8 cellular contexts compared by ENCODE assay signal in the genomic region with DNA sequence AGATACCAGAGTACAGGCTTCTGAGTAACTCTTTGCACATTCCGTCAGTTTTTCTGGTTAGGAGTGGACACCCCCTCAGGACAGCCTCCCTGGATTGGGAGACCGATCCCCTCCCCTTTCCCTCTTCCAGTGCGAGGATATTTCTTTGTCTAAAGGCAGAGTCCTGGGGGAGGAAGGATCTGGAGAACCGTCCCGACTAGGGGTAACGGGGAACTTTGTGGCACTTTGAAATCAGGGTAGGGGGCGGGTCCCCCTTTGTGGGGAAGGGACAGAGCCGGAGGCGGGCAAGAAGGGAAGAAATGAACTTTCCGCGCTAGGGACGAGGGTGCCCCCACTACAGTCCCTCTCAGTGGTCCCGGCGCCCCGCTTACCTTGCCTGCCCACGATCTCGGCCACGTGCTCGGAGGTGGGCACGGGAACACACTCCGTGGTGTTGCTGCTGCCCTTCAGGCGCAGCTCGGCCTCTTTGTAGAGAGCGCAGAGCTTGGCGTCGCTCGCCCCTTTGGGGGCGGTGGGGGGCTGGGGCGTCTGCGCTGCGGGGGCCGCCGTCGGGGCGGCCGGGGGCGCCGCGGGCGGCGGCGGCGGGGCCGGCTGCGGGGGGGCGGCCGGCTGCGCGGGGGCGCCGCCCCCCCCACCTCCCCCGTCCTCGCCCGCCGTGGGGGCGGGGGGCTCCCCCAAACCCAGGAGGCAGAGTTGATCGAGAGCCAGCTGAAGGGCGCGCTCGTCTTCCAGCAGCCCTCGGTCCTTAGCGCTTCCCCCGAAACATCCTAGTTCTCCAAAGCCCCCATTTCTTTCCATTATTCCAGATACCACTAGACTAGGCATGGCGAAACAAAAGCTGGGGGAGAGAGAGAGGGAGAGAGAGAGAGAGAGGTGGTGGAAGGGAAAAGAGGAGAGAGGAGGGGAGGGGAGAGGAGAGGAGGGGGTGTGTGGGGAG. TPM values are rescaled to one million over a fixed set of nuclear protein-coding genes. Genes with fewer than 3 reads are reported as not detected.
DNase-seq lines count a peak whose midpoint lies in the region; ATAC-seq and TF ChIP-seq lines count a peak whose summit lies in the region.

No MANE protein-coding gene starts in this region.

- H3K4me1 ChIP-seq in SK-N-SH (ENCODE audit: control insufficient read depth in 1 of 2, insufficient read depth in 2 of 2, low read depth in 1 of 2, low read length in 1 of 2) (peaks cover 14 to 35% of the 10 kb centered on the region in 2 experiments; a peak in 3 of 4 replicates), right cardiac atrium (ENCODE audit: control insufficient read depth, insufficient read depth, low read length) (no peaks in the 10 kb centered on the region), subcutaneous abdominal adipose tissue (ENCODE audit: control insufficient read depth in 5 of 5, insufficient read depth in 5 of 5, low read length in 5 of 5) (peaks cover 0 to 32% (median 19%) of the 10 kb centered on the region in 5 donors)

- H3K9ac ChIP-seq in SK-N-SH: peak overlapping the region; percentile 90
- H3K9ac ChIP-seq in subcutaneous abdominal adipose tissue (ENCODE audit: low read length in 5 of 5): peak overlapping the region in 2 of 5 donors; percentile 17 to 39

- H2AFZ ChIP-seq in SK-N-SH (ENCODE audit: low read depth): no peak overlapping the region

- H4K20me1 ChIP-seq in SK-N-SH (ENCODE audit: insufficient read depth): peaks cover 35% of the 10 kb centered on the region

- TF ChIP-seq CTCF in SK-N-SH (IDR thresholded peaks at IDR 0.05): no peak

- H3K9me2 ChIP-seq in SK-N-SH: no peaks in the 10 kb centered on the region

- POLR2A ChIA-PET in SK-N-SH (lab: Yijun Ruan, JAX): interaction anchor here (0.7 to 2.0 kb wide), 4 partner anchors 8 to 170 kb away, joined by 3 to 7 read pairs (median 4); no protein-coding TSS in a partner anchor

- H3K27me3 ChIP-seq in SK-N-SH (ENCODE audit: insufficient read depth): no peaks in the 10 kb centered on the region
- H3K27me3 ChIP-seq in right cardiac atrium (ENCODE audit: control insufficient read depth, insufficient read depth): no peaks in the 10 kb centered on the region
- H3K27me3 ChIP-seq in subcutaneous abdominal adipose tissue (ENCODE audit: control insufficient read depth in 5 of 5, insufficient read depth in 4 of 5, low read length in 5 of 5): peaks cover 3 to 11% (median 5%) of the 10 kb centered on the region in 5 donors

- H3F3A ChIP-seq in SK-N-SH (replicated peaks; ENCODE audit: insufficient read depth): no peaks in the 10 kb centered on the region

- peak overlapping the region; percentile 83 to 87 for H3K27ac ChIP-seq in SK-N-SH (ENCODE audit: low read depth in 2 of 2, low read length in 1 of 2)
- no peak overlapping the region for H3K27ac ChIP-seq in right cardiac atrium (ENCODE audit: low read length)
- no peak overlapping the region for H3K27ac ChIP-seq in subcutaneous abdominal adipose tissue (ENCODE audit: low read depth, low read length)

- TF ChIP-seq EP300 in SK-N-SH (IDR thresholded peaks at IDR 0.05; ENCODE audit: borderline replicate concordance in 1 of 2, low read depth in 1 of 2, low read length in 1 of 2): no peak

- 2% methylated on average over 26 of the region's 64 CpGs for WGBS in SK-N-SH (ENCODE audit: low lambda C conversion rate)
- WGBS in right cardiac atrium: 3% methylated on average over 64 of the region's 64 CpGs

- H3K4me3 ChIP-seq in SK-N-SH (ENCODE audit: low read depth in 2 of 2, low read length in 1 of 2) (peak overlapping the region; percentile 79 to 88), right cardiac atrium (ENCODE audit: low read length) (peak overlapping the region; percentile 91), subcutaneous abdominal adipose tissue (ENCODE audit: low read depth in 1 of 5, low read length in 5 of 5) (peak overlapping the region in 4 of 5 donors; percentile 48 to 85 (median 82))

- H3K4me2 ChIP-seq in SK-N-SH: peak overlapping the region; percentile 86

- no peaks in the 10 kb centered on the region for H3K9me3 ChIP-seq in SK-N-SH
- no peaks in the 10 kb centered on the region for H3K9me3 ChIP-seq in right cardiac atrium (ENCODE audit: control insufficient read depth, low read length)
- H3K9me3 ChIP-seq in subcutaneous abdominal adipose tissue (ENCODE audit: control insufficient read depth in 5 of 5, low read length in 5 of 5): no peaks in the 10 kb centered on the region

- peaks cover 83% of the 10 kb centered on the region for H3K79me2 ChIP-seq in SK-N-SH (ENCODE audit: insufficient read depth)

- H3K36me3 ChIP-seq in SK-N-SH (replicated peaks in 1 of 2; ENCODE audit: control insufficient read depth in 1 of 2, insufficient read depth in 2 of 2, low read length in 1 of 2): peaks cover 0 to 19% of the 10 kb centered on the region in 2 experiments
- no peaks in the 10 kb centered on the region for H3K36me3 ChIP-seq in subcutaneous abdominal adipose tissue (ENCODE audit: control insufficient read depth in 5 of 5, insufficient read depth in 5 of 5, low read length in 5 of 5)

- CTCF ChIA-PET in SK-N-SH (lab: Yijun Ruan, JAX): interaction anchor here (0.6 to 29.6 kb wide), 3 partner anchors 16 to 50 kb away, joined by 3 to 1559 read pairs (median 4); partner anchors contain the start of gene LMNA

- peak; percentile 58 for DNase-seq in NCI-H82 (lab: John Stamatoyannopoulos, UW)
- DNase-seq in NCI-H82 treated with DMSO at 0.1 percent for 48 hours (lab: John Stamatoyannopoulos, UW; ENCODE audit: unreplicated experiment): no peak
- peak; percentile 67 for DNase-seq in SK-N-SH
- DNase-seq in right cardiac atrium: peak in 2 of 3 donors; percentile 58 to 63
- DNase-seq in posterior cingulate gyrus: no peak

- no peak for TF ChIP-seq RAD21 in SK-N-SH (IDR thresholded peaks at IDR 0.05; ENCODE audit: low read length)

- ATAC-seq in right cardiac atrium (no peak), HG03442 (IDR thresholded peaks at IDR 0.05; ENCODE audit: unreplicated experiment) (no peak), GM18873 (IDR thresholded peaks at IDR 0.05; ENCODE audit: low FRiP score, unreplicated experiment) (no peak)

- intact Hi-C loops in right cardiac atrium (cut with DNase I) (loop anchor here in 1 of 4 donors (10.0 kb wide), 1 partner anchor 233 kb away; no protein-coding TSS in a partner anchor), posterior cingulate gyrus (cut with DNase I) (loop anchor here (2.0 kb wide), 1 partner anchor 27 kb away; the partner anchor contains the start of gene LAMTOR2)

TF ChIP-seq in SK-N-SH, 30 proteins besides CTCF, POLR2A, EP300 and RAD21:
- TF ChIP-seq MAX (IDR thresholded peaks at IDR 0.05; ENCODE audit: low read depth) (peak; percentile 88), MXI1 (IDR thresholded peaks at IDR 0.05; ENCODE audit: low read depth, low read length) (peak; percentile 82), USF2 (IDR thresholded peaks at IDR 0.05; ENCODE audit: borderline replicate concordance, low read depth, low read length) (no peak), FOSL2 (IDR thresholded peaks at IDR 0.05; ENCODE audit: borderline replicate concordance, low read depth) (no peak), SIN3A (IDR thresholded peaks at IDR 0.05; ENCODE audit: borderline replicate concordance, low read depth, low read length) (no peak; the same call in 1 of the 2 replicates), POLR2AphosphoS5 (IDR thresholded peaks at IDR 0.05; ENCODE audit: low read depth, low read length) (no peak; the same call in 1 of the 2 replicates)

RNA-seq across cellular contexts. Expression of gene MEX3A, which starts 0.8 kb away (rescaled TPM):
- polyA plus RNA-seq in SK-N-SH (2012; rRNA removed) (15.1 and 16.2 TPM in 2 replicates), right cardiac atrium (0.25 TPM)
- 8.7 and 14.2 TPM in 2 replicates for polyA plus RNA-seq in SK-N-SH (2012; cell fraction: cytosol; rRNA removed)
- polyA plus RNA-seq in SK-N-SH (2012; cell fraction: nucleus; rRNA removed): 23.2 and 26.8 TPM in 2 replicates
- total RNA-seq in right cardiac atrium: under 1 TPM; 0.17 to 0.33 (median 0.19) TPM

RNA-seq across cellular contexts. Expression of gene RAB25, which starts 20.5 kb away (rescaled TPM):
- polyA plus RNA-seq in SK-N-SH (2012; rRNA removed) (not detected in 2 replicates), right cardiac atrium (0.07 TPM)
- polyA plus RNA-seq in SK-N-SH (2012; cell fraction: cytosol; rRNA removed): 0.17 TPM in 1 of 2 replicates, not detected in the other
- 0.17 and 0.33 TPM in 2 replicates for polyA plus RNA-seq in SK-N-SH (2012; cell fraction: nucleus; rRNA removed)
- not detected for total RNA-seq in right cardiac atrium

RNA-seq across cellular contexts. Expression of gene LAMTOR2, which starts 26.9 kb away (rescaled TPM):
- 184 and 230 TPM in 2 replicates for polyA plus RNA-seq in SK-N-SH (2012; rRNA removed)
- 164 and 185 TPM in 2 replicates for polyA plus RNA-seq in SK-N-SH (2012; cell fraction: cytosol; rRNA removed)
- 55.1 and 103 TPM in 2 replicates for polyA plus RNA-seq in SK-N-SH (2012; cell fraction: nucleus; rRNA removed)
- 10 to 100 TPM; 43.8 to 55.2 (median 51.5) TPM for total RNA-seq in right cardiac atrium
- polyA plus RNA-seq in right cardiac atrium: 100 TPM

RNA-seq across cellular contexts. Expression of gene UBQLN4, which starts 27.8 kb away (rescaled TPM):
- polyA plus RNA-seq in SK-N-SH (2012; rRNA removed): 37.0 and 45.6 TPM in 2 replicates
- 24.8 and 32.5 TPM in 2 replicates for polyA plus RNA-seq in SK-N-SH (2012; cell fraction: cytosol; rRNA removed)
- polyA plus RNA-seq in SK-N-SH (2012; cell fraction: nucleus; rRNA removed): 62.8 and 69.2 TPM in 2 replicates
- total RNA-seq in right cardiac atrium: 10 to 100 TPM; 23.9 to 28.7 (median 27.0) TPM
- polyA plus RNA-seq in right cardiac atrium: 13.7 TPM

RNA-seq across cellular contexts. Expression of gene LMNA, which starts 33.1 kb away (rescaled TPM):
- polyA plus RNA-seq in SK-N-SH (2012; rRNA removed) (726 and 983 TPM in 2 replicates), right cardiac atrium (247 TPM)
- polyA plus RNA-seq in SK-N-SH (2012; cell fraction: cytosol; rRNA removed): 396 and 512 TPM in 2 replicates
- polyA plus RNA-seq in SK-N-SH (2012; cell fraction: nucleus; rRNA removed): 1,848 and 2,172 TPM in 2 replicates
- total RNA-seq in right cardiac atrium: 100 to 1,000 TPM; 238 to 451 (median 281) TPM

Comparison
In these comparisons a context has a peak if more than half of its experiments do, and no peak if none do; other contexts are left out.
1. DNase-seq: peak in NCI-H82 (single experiment), SK-N-SH (single experiment) and right cardiac atrium (2 of 3); none in NCI-H82 treated with DMSO at 0.1 percent for 48 hours (single experiment) and posterior cingulate gyrus (0 of 10).
2. H3K27ac ChIP-seq: peak in SK-N-SH (2 of 2); none in right cardiac atrium (single experiment) and subcutaneous abdominal adipose tissue (single experiment).
3. Peak in every context shown above with its lines, with median percentiles within 50 percentile points of each other: H3K4me3 ChIP-seq.